Comparison of ENCODE assay signal across 34 cellular contexts in genomic region chr22:32876516-32876915, GRCh38.
"Had no signal": no experiment of that assay in that cellular context is flagged by ENCODE, and none has a peak within 500 bp of the region (broad histone marks: within the 10 kb centered on the region; RNA-seq: fewer than 3 reads in every experiment).

No MANE protein-coding gene starts in this region.

- DNase-seq: Karpas-422, Kasumi-1, MG63, MM.1S, MV-4-11, NCI-H1048, NCI-H1092, NCI-H1092 treated with DMSO at 0.1 percent for 48 hours, NCI-H1105, NCI-H1105 treated with DMSO at 0.1 percent for 48 hours, NCI-H1417, NCI-H1417 treated with DMSO at 0.1 percent for 48 hours, NCI-H1436, NCI-H1436 treated with DMSO at 0.1 percent for 48 hours, NCI-H146, NCI-H1694, NCI-H1694 treated with DMSO at 0.1 percent for 48 hours, NCI-H187, NCI-H187 treated with DMSO at 0.1 percent for 48 hours, NCI-H1930, NCI-H2029, NCI-H2029 treated with DMSO at 0.1 percent for 48 hours, NCI-H2081, NCI-H2081 treated with DMSO at 0.1 percent for 48 hours, NCI-H2107, NCI-H2171, NCI-H2171 treated with DMSO at 0.1 percent for 48 hours, NCI-H2227 treated with DMSO at 0.1 percent for 48 hours, NCI-H226, NCI-H345, NCI-H446, NCI-H446 treated with DMSO at 0.1 percent for 48 hours, NCI-H510A, NCI-H510A treated with DMSO at 0.1 percent for 48 hours had no signal
